Comparison of ENCODE assay signal across 11 cellular contexts in genomic region chr7:5597772-5598171, GRCh38. TPM values are rescaled to one million over a fixed set of nuclear protein-coding genes. Genes with fewer than 3 reads are reported as not detected.
DNase-seq lines count a peak whose midpoint lies in the region; ATAC-seq, FAIRE-seq and TF ChIP-seq lines count a peak whose summit lies in the region.
"Had no signal": no experiment of that assay in that cellular context is flagged by ENCODE, and none has a peak within 500 bp of the region (broad histone marks: within the 10 kb centered on the region; RNA-seq: fewer than 3 reads in every experiment).

No MANE protein-coding gene starts in this region.

- intact Hi-C loops in esophagus squamous epithelium (cut with DNase I): no loop called here

- no peak for FAIRE-seq in D721Med (lab: Jason Lieb, UNC)

- no peak overlapping the region for H2BK5ac ChIP-seq in trophoblast cell (ENCODE audit: low read depth, low read length, poor library complexity)

- no peak overlapping the region for H2AFZ ChIP-seq in trophoblast cell (ENCODE audit: insufficient read depth, low read length, poor library complexity)

- DNase-seq in D721Med (ENCODE audit: insufficient read length, low spot score): peak; percentile 52
- no peak for DNase-seq in RWPE2 (ENCODE audit: low spot score)
- no peak for DNase-seq in esophagus squamous epithelium (lab: John Stamatoyannopoulos, UW)
- peak in 1 of 2 donors; percentile 36 for DNase-seq in trophoblast cell
- DNase-seq in stimulated activated CD4-positive, alpha-beta T cell treated with anti-CD3 and anti-CD28 coated beads, Interleukin-2, amount 100 ng/mL, for 24 hours: no peak
- DNase-seq in RPMI8226: no peak
- no peak for DNase-seq in Peyer's patch
- DNase-seq: activated CD4-positive, CD25-positive, alpha-beta regulatory T cell; naive thymus-derived CD4-positive, alpha-beta T cell; Right ventricle myocardium superior had no signal

- H2AK5ac ChIP-seq in trophoblast cell (ENCODE audit: low read length): no peak overlapping the region

- H3K18ac ChIP-seq in trophoblast cell (ENCODE audit: low read length): peak overlapping the region; percentile 45

- no peak overlapping the region for H4K12ac ChIP-seq in trophoblast cell (ENCODE audit: low read depth, low read length)

- H2BK120ac ChIP-seq in trophoblast cell (ENCODE audit: insufficient read depth, low read length, poor library complexity): no peak overlapping the region

- H3K36me3 ChIP-seq in RWPE2 (ENCODE audit: low read depth) (peaks cover 70% of the 10 kb centered on the region), esophagus squamous epithelium (peaks cover 0 to 3% (median 0%) of the 10 kb centered on the region in 3 donors), trophoblast cell (ENCODE audit: control insufficient read depth in 1 of 2, insufficient read depth in 2 of 2, low read length in 2 of 2) (peaks cover 54 to 58% of the 10 kb centered on the region in 2 experiments), Peyer's patch (no peaks in the 10 kb centered on the region)

- H3K9me3 ChIP-seq in RWPE2 (ENCODE audit: severe bottlenecking) (no peaks in the 10 kb centered on the region), esophagus squamous epithelium (no peaks in the 10 kb centered on the region), trophoblast cell (ENCODE audit: insufficient read depth, low read depth, low read length) (peaks cover 8% of the 10 kb centered on the region), Peyer's patch (no peaks in the 10 kb centered on the region)

- ATAC-seq in RWPE2 (ENCODE audit: low read depth) (no peak), HG02852 (IDR thresholded peaks at IDR 0.05; ENCODE audit: unreplicated experiment) (no peak)
- ATAC-seq: naive thymus-derived CD4-positive, alpha-beta T cell had no signal

- no peak for TF ChIP-seq CTCF in D721Med (IDR thresholded peaks at IDR 0.05; ENCODE audit: insufficient read depth, missing control alignments)
- TF ChIP-seq CTCF in RWPE2 (IDR thresholded peaks at IDR 0.05; ENCODE audit: poor library complexity, severe bottlenecking): no peak
- no peak for TF ChIP-seq CTCF in esophagus squamous epithelium (IDR thresholded peaks at IDR 0.05)
- no peak for TF ChIP-seq CTCF in Peyer's patch (IDR thresholded peaks at IDR 0.05)

- WGBS in esophagus squamous epithelium, 2 donors: 33 to 47% methylated on average over 4 to 6 of the region's 8 CpGs
- no CpG with 5 or more reads among the region's 8 CpGs for WGBS in trophoblast cell (ENCODE audit: extremely low coverage, insufficient coverage, insufficient read length)

- H2BK12ac ChIP-seq in trophoblast cell (ENCODE audit: low read length): no peak overlapping the region

- no peak overlapping the region for H4K8ac ChIP-seq in trophoblast cell (ENCODE audit: low read depth, low read length)

- H3K27me3 ChIP-seq in RWPE2 (ENCODE audit: insufficient read depth, poor library complexity, severe bottlenecking) (no peaks in the 10 kb centered on the region), esophagus squamous epithelium (peaks cover 0 to 18% (median 0%) of the 10 kb centered on the region in 4 donors), trophoblast cell (ENCODE audit: insufficient read depth, low read length) (peaks cover 2% of the 10 kb centered on the region), Peyer's patch (peaks cover 0 to 21% of the 10 kb centered on the region in 2 donors)

- H3K4me2 ChIP-seq in trophoblast cell (ENCODE audit: low read length): peak overlapping the region; percentile 18

- H3K27ac ChIP-seq in RWPE2 (ENCODE audit: poor library complexity, severe bottlenecking) (peak overlapping the region; percentile 99), esophagus squamous epithelium (peak overlapping the region; percentile 42 to 92 (median 74)), trophoblast cell (ENCODE audit: low read depth, low read length) (peak overlapping the region; percentile 31), Peyer's patch (no peak overlapping the region)

- H4K91ac ChIP-seq in trophoblast cell (ENCODE audit: low read depth, low read length): no peak overlapping the region

- peak overlapping the region; percentile 93 for H3K4ac ChIP-seq in trophoblast cell (ENCODE audit: low read depth, low read length)

- no peak overlapping the region for H3K9ac ChIP-seq in trophoblast cell (ENCODE audit: low read length)

- H3K4me1 ChIP-seq in RWPE2 (ENCODE audit: insufficient read depth, poor library complexity, severe bottlenecking): peaks cover 37% of the 10 kb centered on the region
- peaks cover 61 to 88% (median 63%) of the 10 kb centered on the region in 3 donors for H3K4me1 ChIP-seq in esophagus squamous epithelium
- peaks cover 27 to 32% of the 10 kb centered on the region in 2 experiments for H3K4me1 ChIP-seq in trophoblast cell (ENCODE audit: control insufficient read depth in 1 of 2, insufficient read depth in 2 of 2, low read length in 2 of 2)
- H3K4me1 ChIP-seq in Peyer's patch: peaks cover 5 to 52% (median 19%) of the 10 kb centered on the region in 4 donors

- H3K4me3 ChIP-seq in RWPE2 (ENCODE audit: severe bottlenecking) (peak overlapping the region; percentile 3), esophagus squamous epithelium (peak overlapping the region in 1 of 4 donors; percentile 42), trophoblast cell (ENCODE audit: low read depth, low read length) (no peak overlapping the region), Peyer's patch (no peak overlapping the region)

- no peak overlapping the region for H3K23ac ChIP-seq in trophoblast cell (ENCODE audit: low read length)

- peaks cover 62% of the 10 kb centered on the region for H3K79me2 ChIP-seq in trophoblast cell (ENCODE audit: control insufficient read depth, insufficient read depth, low read length, poor library complexity)

- no peak overlapping the region for H3K14ac ChIP-seq in trophoblast cell (ENCODE audit: low read length)

- TF ChIP-seq POLR2A in esophagus squamous epithelium (IDR thresholded peaks at IDR 0.05): no peak
- TF ChIP-seq POLR2A in Peyer's patch (IDR thresholded peaks at IDR 0.05): no peak

- H3K79me1 ChIP-seq in trophoblast cell (ENCODE audit: low read length): peaks cover 38% of the 10 kb centered on the region

RNA-seq across cellular contexts. Expression of gene FSCN1, which starts 5.2 kb away (rescaled TPM):
- total RNA-seq in esophagus squamous epithelium: 100 to 1,000 TPM in 2 of 4 donors, 10 to 100 TPM in 2; 63.9 to 236 (median 102) TPM
- polyA plus RNA-seq in trophoblast cell (2013): 507 and 526 TPM in 2 replicates
- total RNA-seq in Peyer's patch: 10 to 100 TPM in 1 of 4 donors, 1 to 10 TPM in 3; 2.1 to 22.3 (median 5.9) TPM

Comparison
In these comparisons a context has a peak if more than half of its experiments do, and no peak if none do; other contexts are left out.
1. H3K27ac ChIP-seq: peak in RWPE2 (single experiment), esophagus squamous epithelium (4 of 4) and trophoblast cell (single experiment); none in Peyer's patch (0 of 4).